Comparison of ENCODE assay signal across 2 cellular contexts in the genomic region with DNA sequence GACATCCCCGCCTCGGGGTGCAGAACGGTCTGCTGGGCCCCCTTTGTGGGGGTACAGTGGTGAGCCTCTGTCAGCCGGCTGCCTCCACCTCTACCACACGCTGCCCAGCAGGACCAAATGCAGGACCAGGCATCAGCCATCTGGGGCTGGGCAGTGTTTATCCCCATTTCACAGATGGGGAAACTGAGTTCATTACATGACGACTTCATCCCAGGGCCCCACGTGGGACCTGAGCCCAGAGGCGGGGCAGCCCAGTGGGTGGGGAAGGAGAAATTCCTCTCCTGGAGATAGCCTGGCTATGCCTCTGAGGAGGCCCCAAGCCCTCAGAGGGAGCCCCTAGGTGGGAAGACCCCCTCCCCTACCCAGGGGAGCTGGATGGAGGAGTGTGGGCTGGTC.
A peak's percentile ranks its signal among the peaks of the same experiment; 100 is the strongest.
TF ChIP-seq lines count a peak whose summit lies in the region.

No MANE protein-coding gene starts in this region.

TF ChIP-seq in HCT116, 20 proteins besides CTCF, POLR2A, EP300 and RAD21:
- TF ChIP-seq SRF (IDR thresholded peaks at IDR 0.05; ENCODE audit: low read depth) (no peak), SIN3A (IDR thresholded peaks at IDR 0.05; ENCODE audit: low read depth) (no peak), ATF3 (IDR thresholded peaks at IDR 0.05) (no peak)
- TF ChIP-seq, protein P1, sequence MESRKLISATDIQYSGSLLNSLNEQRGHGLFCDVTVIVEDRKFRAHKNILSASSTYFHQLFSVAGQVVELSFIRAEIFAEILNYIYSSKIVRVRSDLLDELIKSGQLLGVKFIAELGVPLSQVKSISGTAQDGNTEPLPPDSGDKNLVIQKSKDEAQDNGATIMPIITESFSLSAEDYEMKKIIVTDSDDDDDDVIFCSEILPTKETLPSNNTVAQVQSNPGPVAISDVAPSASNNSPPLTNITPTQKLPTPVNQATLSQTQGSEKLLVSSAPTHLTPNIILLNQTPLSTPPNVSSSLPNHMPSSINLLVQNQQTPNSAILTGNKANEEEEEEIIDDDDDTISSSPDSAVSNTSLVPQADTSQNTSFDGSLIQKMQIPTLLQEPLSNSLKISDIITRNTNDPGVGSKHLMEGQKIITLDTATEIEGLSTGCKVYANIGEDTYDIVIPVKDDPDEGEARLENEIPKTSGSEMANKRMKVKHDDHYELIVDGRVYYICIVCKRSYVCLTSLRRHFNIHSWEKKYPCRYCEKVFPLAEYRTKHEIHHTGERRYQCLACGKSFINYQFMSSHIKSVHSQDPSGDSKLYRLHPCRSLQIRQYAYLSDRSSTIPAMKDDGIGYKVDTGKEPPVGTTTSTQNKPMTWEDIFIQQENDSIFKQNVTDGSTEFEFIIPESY (IDR thresholded peaks at IDR 0.05; ENCODE audit: extremely low read depth, insufficient replicate concordance, low read length) = no peak

TF ChIP-seq in H1, 55 proteins besides CTCF, POLR2A, EP300 and RAD21:
- TF ChIP-seq RXRA (IDR thresholded peaks at IDR 0.05; ENCODE audit: insufficient read depth, low read depth, low read length) = no peak
- peak; percentile 69; the same call in 1 of the 2 replicates for TF ChIP-seq KDM1A (IDR thresholded peaks at IDR 0.05; ENCODE audit: borderline replicate concordance, low read length)
- TF ChIP-seq ATF3 (IDR thresholded peaks at IDR 0.05; ENCODE audit: insufficient read depth, low read depth, low read length) = no peak
- TF ChIP-seq FOSL1 (IDR thresholded peaks at IDR 0.05; ENCODE audit: insufficient read depth, low read depth, low read length) = no peak
- TF ChIP-seq RNF2 (IDR thresholded peaks at IDR 0.05; ENCODE audit: borderline replicate concordance, low read depth, low read length, missing control alignments, poor library complexity, severe bottlenecking) = no peak
